In the genomic region with DNA sequence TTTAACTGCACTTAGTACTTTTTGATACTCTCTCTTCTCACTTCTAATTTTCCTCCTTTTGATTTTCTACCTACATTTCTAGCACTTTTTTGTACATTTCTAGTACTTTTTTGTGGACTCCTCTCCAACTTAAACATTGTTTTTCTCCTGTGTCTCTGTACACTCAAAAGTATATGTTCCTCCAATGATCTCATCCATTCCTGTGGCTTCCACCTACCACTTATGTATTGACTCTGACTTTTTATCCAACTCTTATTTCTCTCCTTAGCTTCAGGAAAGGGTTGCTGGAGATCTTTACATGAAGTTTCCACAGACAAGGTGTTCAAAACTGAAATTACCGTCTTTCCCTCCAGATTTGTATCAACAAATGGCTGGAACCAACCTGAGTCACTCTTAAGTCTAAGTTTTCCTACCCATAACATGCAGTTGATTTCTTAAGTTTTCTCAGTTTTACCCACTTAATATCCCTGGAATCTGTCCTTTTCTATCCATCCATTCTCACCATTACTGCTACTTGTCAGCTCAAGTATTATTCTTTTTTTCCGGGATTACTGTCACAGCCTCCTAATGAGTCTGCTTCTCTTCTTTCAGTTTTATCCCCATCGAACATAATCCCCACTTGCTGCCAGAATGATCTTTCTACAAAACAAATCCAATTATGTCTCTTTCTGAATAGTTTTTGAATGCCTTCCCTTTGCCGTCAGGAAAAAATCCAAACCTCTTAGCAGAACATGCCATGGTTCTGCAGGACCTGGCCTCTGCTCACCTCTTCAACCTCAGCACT, we compare ENCODE assay signal across 27 cellular contexts. TPM values are rescaled to one million over a fixed set of nuclear protein-coding genes. Genes with fewer than 3 reads are reported as not detected.
DNase-seq lines count a peak whose midpoint lies in the region; ATAC-seq, FAIRE-seq and TF ChIP-seq lines count a peak whose summit lies in the region.
"Had no signal": no experiment of that assay in that cellular context is flagged by ENCODE, and none has a peak within 500 bp of the region (broad histone marks: within the 10 kb centered on the region; RNA-seq: fewer than 3 reads in every experiment).

No MANE protein-coding gene starts in this region.

- no peaks in the 10 kb centered on the region for H4K20me1 ChIP-seq in MM.1S (ENCODE audit: insufficient read depth, low read length)
- H4K20me1 ChIP-seq: BLaER1 treated with 17β-estradiol and CSF1 and Interleukin-3, amounts not matched to agents 10 nM and 100 nM had no signal

- no peak for TF ChIP-seq POLR2A in gastroesophageal sphincter (IDR thresholded peaks at IDR 0.05)

- no peak for FAIRE-seq in bronchial epithelial cell (lab: Jason Lieb, UNC)
- FAIRE-seq: GM18507, HepG2 had no signal

- H3K4me2 ChIP-seq in MM.1S (ENCODE audit: low read depth, low read length), result peak overlapping the region; percentile 12; the same call in 1 of the 2 replicates
- H3K4me2 ChIP-seq: GM23338 had no signal

- TF ChIP-seq EP300 in gastroesophageal sphincter (IDR thresholded peaks at IDR 0.05), result no peak

- no peak for TF ChIP-seq CTCF in MM.1S (IDR thresholded peaks at IDR 0.05; ENCODE audit: low read length)
- TF ChIP-seq CTCF in bronchial epithelial cell (IDR thresholded peaks at IDR 0.05; ENCODE audit: insufficient read depth, low read length, severe bottlenecking), result no peak
- TF ChIP-seq CTCF in neutrophil (IDR thresholded peaks at IDR 0.05), result no peak
- no peak for TF ChIP-seq CTCF in gastroesophageal sphincter (IDR thresholded peaks at IDR 0.05)

- H3K36me3 ChIP-seq in MM.1S (replicated peaks; ENCODE audit: insufficient read depth, low read length), result no peaks in the 10 kb centered on the region
- H3K36me3 ChIP-seq in bronchial epithelial cell (ENCODE audit: control insufficient read depth, insufficient read depth, low read length), result no peaks in the 10 kb centered on the region
- H3K36me3 ChIP-seq in neutrophil, result no peaks in the 10 kb centered on the region
- no peaks in the 10 kb centered on the region for H3K36me3 ChIP-seq in gastroesophageal sphincter
- H3K36me3 ChIP-seq: BLaER1 treated with 17β-estradiol and CSF1 and Interleukin-3, amounts not matched to agents 10 nM and 100 nM; cardiac muscle cell; gastrocnemius medialis; left lung; stomach; tibial nerve had no signal

- H3K4me3 ChIP-seq in MM.1S (ENCODE audit: low read length), result no peak overlapping the region
- no peak overlapping the region for H3K4me3 ChIP-seq in bronchial epithelial cell (ENCODE audit: low read depth, low read length)
- H3K4me3 ChIP-seq in neutrophil (ENCODE audit: low read depth in 1 of 2, low read length in 1 of 2), result no peak overlapping the region
- H3K4me3 ChIP-seq in gastroesophageal sphincter, result no peak overlapping the region
- H3K4me3 ChIP-seq: BLaER1 treated with 17β-estradiol and CSF1 and Interleukin-3, amounts not matched to agents 10 nM and 100 nM; cardiac muscle cell; gastrocnemius medialis; GM23338; left lung; stomach; tibial nerve had no signal

- no peaks in the 10 kb centered on the region for H3K27me3 ChIP-seq in MM.1S (replicated peaks; ENCODE audit: insufficient read depth, low read length)
- H3K27me3 ChIP-seq in bronchial epithelial cell (ENCODE audit: control insufficient read depth, insufficient read depth, low read length), result no peaks in the 10 kb centered on the region
- H3K27me3 ChIP-seq in neutrophil, result no peaks in the 10 kb centered on the region
- no peaks in the 10 kb centered on the region for H3K27me3 ChIP-seq in gastroesophageal sphincter
- H3K27me3 ChIP-seq: BLaER1 treated with 17β-estradiol and CSF1 and Interleukin-3, amounts not matched to agents 10 nM and 100 nM; cardiac muscle cell; gastrocnemius medialis; left lung; stomach; tibial nerve had no signal

- H2AFZ ChIP-seq in MM.1S (ENCODE audit: low read length), result no peak overlapping the region
- H2AFZ ChIP-seq: GM23338 had no signal

- ATAC-seq in gastroesophageal sphincter, result no peak
- ATAC-seq: gastrocnemius medialis, GM23338, HepG2, left lung, Panc1 had no signal

- 91 to 95% methylated on average over 4 of the region's 4 CpGs for WGBS in gastroesophageal sphincter (ENCODE audit: low coverage in 1 of 2), 2 donors

- H3K9me3 ChIP-seq in MM.1S (replicated peaks; ENCODE audit: insufficient read depth, low read length), result no peaks in the 10 kb centered on the region
- no peaks in the 10 kb centered on the region for H3K9me3 ChIP-seq in neutrophil
- no peaks in the 10 kb centered on the region for H3K9me3 ChIP-seq in gastroesophageal sphincter
- H3K9me3 ChIP-seq: BLaER1 treated with 17β-estradiol and CSF1 and Interleukin-3, amounts not matched to agents 10 nM and 100 nM; gastrocnemius medialis; left lung; stomach; tibial nerve had no signal

- H3F3A ChIP-seq in MM.1S (ENCODE audit: insufficient read depth, low read length), result no peaks in the 10 kb centered on the region

- H3K4me1 ChIP-seq in MM.1S (ENCODE audit: low read length) (peaks cover 14% of the 10 kb centered on the region), neutrophil (ENCODE audit: control insufficient read depth in 1 of 2, insufficient read depth in 1 of 2, low read depth in 1 of 2, low read length in 1 of 2) (peaks cover 8 to 9% of the 10 kb centered on the region in 2 experiments), gastroesophageal sphincter (no peaks in the 10 kb centered on the region)
- H3K4me1 ChIP-seq: left lung, stomach, tibial nerve had no signal

- DNase-seq in ELR (ENCODE audit: low read depth), result peak; percentile 10
- DNase-seq in MM.1S, result no peak
- peak; percentile 71 for DNase-seq in bronchial epithelial cell (ENCODE audit: low read depth)
- DNase-seq in superior temporal gyrus (ENCODE audit: extremely low spot score), result no peak
- DNase-seq in GM19240 (ENCODE audit: insufficient read length, low spot score), result no peak
- DNase-seq: activated CD4-positive, alpha-beta T cell treated with anti-CD3 and anti-CD28 coated beads for 4 hours; activated naive CD4-positive, alpha-beta T cell treated with Interleukin-2 at 50 U/mL for 16 hours; COR-L47; DMS53; gastrocnemius medialis; GF-D8; hippocampal formation; immature natural killer cell; left lung; NCI-H510A; nucleus accumbens; SHP77 treated with DMSO at 0.1 percent for 48 hours; stomach had no signal

- H3K9me2 ChIP-seq in MM.1S (replicated peaks; ENCODE audit: insufficient read depth, low read length), result no peaks in the 10 kb centered on the region

- no peak overlapping the region for H3K9ac ChIP-seq in MM.1S (ENCODE audit: low read length)
- H3K9ac ChIP-seq: BLaER1 treated with 17β-estradiol and CSF1 and Interleukin-3, amounts not matched to agents 10 nM and 100 nM had no signal

- H3K27ac ChIP-seq in MM.1S (ENCODE audit: low read length), result no peak overlapping the region
- peak overlapping the region; percentile 25 for H3K27ac ChIP-seq in neutrophil
- H3K27ac ChIP-seq in gastroesophageal sphincter, result no peak overlapping the region
- H3K27ac ChIP-seq: BLaER1 treated with 17β-estradiol and CSF1 and Interleukin-3, amounts not matched to agents 10 nM and 100 nM; cardiac muscle cell; gastrocnemius medialis; left lung; stomach; tibial nerve had no signal

- H3K79me2 ChIP-seq in MM.1S (ENCODE audit: low read length), result no peaks in the 10 kb centered on the region

RNA-seq across cellular contexts. Expression of gene PELI1, which starts 22.6 kb away (rescaled TPM):
- 22.9 and 38.1 TPM in 2 replicates for total RNA-seq in bronchial epithelial cell
- 10 to 100 TPM; 13.1 to 22.4 (median 20.5) TPM for total RNA-seq in gastroesophageal sphincter

Comparison
In these comparisons a context has a peak if more than half of its experiments do, and no peak if none do; other contexts are left out.
1. DNase-seq: peak in ELR (single experiment) and bronchial epithelial cell (single experiment); none in MM.1S (single experiment), superior temporal gyrus (single experiment) and GM19240 (single experiment).